In the genomic region with DNA sequence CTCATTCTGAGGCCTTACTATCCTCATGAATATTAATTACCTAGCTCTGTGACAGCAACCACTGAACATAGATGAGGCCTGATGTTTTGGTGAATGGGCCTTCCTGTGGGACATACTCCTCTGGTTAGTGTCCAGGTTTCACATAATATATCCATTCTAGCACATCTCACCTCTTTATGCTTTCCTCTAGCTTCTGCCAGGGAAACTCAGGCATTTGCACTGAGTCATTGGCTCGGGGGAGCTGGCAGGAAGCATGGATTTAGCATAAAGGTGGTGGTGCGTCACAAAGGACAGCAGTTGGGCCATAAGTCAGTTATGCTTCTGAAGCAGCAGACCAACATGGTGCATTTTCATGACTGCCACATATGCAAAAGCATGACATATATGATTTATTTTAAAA, we compare ENCODE assay signal across 17 cellular contexts. TPM values are rescaled to one million over a fixed set of nuclear protein-coding genes. Genes with fewer than 3 reads are reported as not detected.
DNase-seq lines count a peak whose midpoint lies in the region; ATAC-seq and TF ChIP-seq lines count a peak whose summit lies in the region.
"Had no signal": no experiment of that assay in that cellular context is flagged by ENCODE, and none has a peak within 500 bp of the region (broad histone marks: within the 10 kb centered on the region; RNA-seq: fewer than 3 reads in every experiment).

No MANE protein-coding gene starts in this region.

- H3K36me3 ChIP-seq in Panc1 (ENCODE audit: control insufficient read depth, insufficient read depth, low read length) (no peaks in the 10 kb centered on the region), mesendoderm (ENCODE audit: control insufficient read depth, insufficient read depth, low read length) (no peaks in the 10 kb centered on the region)
- H3K36me3 ChIP-seq: lower lobe of right lung, neural progenitor cell, stomach had no signal

- no peak overlapping the region for H3K4me3 ChIP-seq in Panc1 (ENCODE audit: low read depth in 2 of 2, low read length in 2 of 2)
- no peak overlapping the region for H3K4me3 ChIP-seq in mesendoderm (ENCODE audit: low read length)
- H3K4me3 ChIP-seq: GM23338, lower lobe of right lung, neural progenitor cell, skin epidermis, stomach had no signal

- H3K4ac ChIP-seq in mesendoderm (ENCODE audit: low read depth, low read length) = no peak overlapping the region

- in situ Hi-C loops in Panc1 (cut with HindIII; ENCODE audit: low pct_unique_long_range_greater_than_20kb, low sequenced_read_pairs) = no loop called here

- no peak overlapping the region for H3K23ac ChIP-seq in mesendoderm (ENCODE audit: low read length)

- H3K27me3 ChIP-seq in Panc1 (ENCODE audit: control insufficient read depth, insufficient read depth, low read length) (no peaks in the 10 kb centered on the region; the same call in 1 of the 2 replicates), mesendoderm (ENCODE audit: insufficient read depth, low read length, poor library complexity) (no peaks in the 10 kb centered on the region)
- H3K27me3 ChIP-seq: neural progenitor cell, stomach had no signal

- POLR2A ChIA-PET in Panc1 (lab: Charles Lee) = no interaction called here

- ATAC-seq in Panc1 = 0 out of 2 replicates have a peak, but pooled peaks have one; percentile 55
- no peak for ATAC-seq in HG02852 (IDR thresholded peaks at IDR 0.05; ENCODE audit: unreplicated experiment)
- ATAC-seq: GM23338, lower lobe of right lung had no signal

- no CpG with 5 or more reads among the region's 2 CpGs for WGBS in mesendoderm (ENCODE audit: extremely low coverage, insufficient coverage, low lambda C conversion rate)

- no peaks in the 10 kb centered on the region for H3K79me1 ChIP-seq in mesendoderm (ENCODE audit: low read length)

- DNase-seq in GM03348 (ENCODE audit: low spot score) (peak; percentile 27), Panc1 (ENCODE audit: low read depth, low spot score) (no peak), dermis microvascular lymphatic vessel endothelial cell (ENCODE audit: low read depth in 2 of 2) (peak; percentile 81 to 89), mesendoderm (peak; percentile 46), GM20000 (ENCODE audit: low spot score) (no peak), NCI-H2171 treated with DMSO at 0.1 percent for 48 hours (lab: John Stamatoyannopoulos, UW) (no peak), MV-4-11 (lab: John Stamatoyannopoulos, UW) (no peak)
- DNase-seq: activated effector memory CD4-positive, alpha-beta T cell treated with anti-CD3 and anti-CD28 coated beads, Interleukin-2, amount 50 U/mL, for 16 hours; C1 segment of cervical spinal cord; lower lobe of right lung; NCI-H1930; NCI-H526 treated with DMSO at 0.1 percent for 48 hours; stomach had no signal

- H2AK5ac ChIP-seq in mesendoderm (ENCODE audit: low read length) = no peak overlapping the region

- no peak overlapping the region for H2BK15ac ChIP-seq in mesendoderm (replicated peaks; ENCODE audit: low read depth)

- H3K4me2 ChIP-seq in mesendoderm (ENCODE audit: low read length) = no peak overlapping the region
- H3K4me2 ChIP-seq: GM23338, neural progenitor cell had no signal

- H3K9me3 ChIP-seq in Panc1 (ENCODE audit: control insufficient read depth, insufficient read depth, low read depth, low read length) = no peaks in the 10 kb centered on the region
- H3K9me3 ChIP-seq: lower lobe of right lung, stomach had no signal

- no peak overlapping the region for H4K5ac ChIP-seq in mesendoderm (ENCODE audit: low read length)

- H3K79me2 ChIP-seq in mesendoderm (ENCODE audit: control insufficient read depth, insufficient read depth, low read length) = no peaks in the 10 kb centered on the region

- no peak for TF ChIP-seq CTCF in Panc1 (IDR thresholded peaks at IDR 0.05)
- TF ChIP-seq CTCF in GM20000 (IDR thresholded peaks at IDR 0.05; ENCODE audit: extremely low read depth, missing control alignments) = no peak

- H3K56ac ChIP-seq in mesendoderm (ENCODE audit: low read length) = no peak overlapping the region

- H4K8ac ChIP-seq in mesendoderm (ENCODE audit: low read depth, low read length) = no peak overlapping the region

- H2BK120ac ChIP-seq in mesendoderm (ENCODE audit: low read depth, low read length) = no peak overlapping the region

- CTCF ChIA-PET in Panc1 (lab: Charles Lee) = no interaction called here

- H3K4me1 ChIP-seq in Panc1 (ENCODE audit: control insufficient read depth, insufficient read depth, low read length) = no peaks in the 10 kb centered on the region
- no peaks in the 10 kb centered on the region for H3K4me1 ChIP-seq in mesendoderm (ENCODE audit: control insufficient read depth, low read depth, low read length)
- H3K4me1 ChIP-seq: neural progenitor cell had no signal

- no peak overlapping the region for H2BK5ac ChIP-seq in mesendoderm (ENCODE audit: low read length)

- H3K18ac ChIP-seq in mesendoderm (ENCODE audit: low read length) = no peak overlapping the region

- intact Hi-C loops in Panc1 (cut with micrococcal nuclease; ENCODE audit: unreplicated experiment) = no loop called here

- BruUV-seq in Panc1 (replicated peaks; lab: Mats Ljungman, UMichigan) = no TSS peak

- no peak overlapping the region for H3K9ac ChIP-seq in mesendoderm (ENCODE audit: low read length)
- H3K9ac ChIP-seq: neural progenitor cell had no signal

- no peak overlapping the region for H3K27ac ChIP-seq in Panc1 (ENCODE audit: low read length)
- no peak overlapping the region for H3K27ac ChIP-seq in mesendoderm (ENCODE audit: low read depth, low read length)
- H3K27ac ChIP-seq: lower lobe of right lung, neural progenitor cell, skin epidermis, stomach had no signal

RNA-seq across cellular contexts. Expression of a gene that starts 37.5 kb away (rescaled TPM):
- total RNA-seq in Panc1 (2021; ENCODE audit: unreplicated experiment) = 1.3 TPM
- polyA plus RNA-seq in Panc1 (2012; ENCODE audit: insufficient read length) = 0.44 TPM
- 1.4 and 1.6 TPM in 2 replicates for total RNA-seq in dermis microvascular lymphatic vessel endothelial cell
- polyA plus RNA-seq in mesendoderm (2013, experiment 1 of 2) = 1.3 TPM
- polyA plus RNA-seq in mesendoderm (2013, experiment 2 of 2) = 1.3 TPM

Comparison
In these comparisons a context has a peak if more than half of its experiments do, and no peak if none do; other contexts are left out.
1. DNase-seq: peak in GM03348 (single experiment), dermis microvascular lymphatic vessel endothelial cell (2 of 2) and mesendoderm (single experiment); none in Panc1 (single experiment), GM20000 (single experiment), NCI-H2171 treated with DMSO at 0.1 percent for 48 hours (single experiment) and MV-4-11 (single experiment).